Comparison of ENCODE assay signal across 8 cellular contexts in genomic region chr10:24196426-24197039, GRCh38. TPM values are rescaled to one million over a fixed set of nuclear protein-coding genes. Genes with fewer than 3 reads are reported as not detected.
A peak's percentile ranks its signal among the peaks of the same experiment; 100 is the strongest.
DNase-seq lines count a peak whose midpoint lies in the region; ATAC-seq, FAIRE-seq and TF ChIP-seq lines count a peak whose summit lies in the region.

No MANE protein-coding gene starts in this region.

- H3K9me3 ChIP-seq in gastroesophageal sphincter (no peaks in the 10 kb centered on the region), pancreas (no peaks in the 10 kb centered on the region), uterus (no peaks in the 10 kb centered on the region)

- intact Hi-C loops in pancreas (cut with DNase I) (loop anchor here in 2 of 3 donors (5.0 kb wide), 2 partner anchors 199 to 204 kb away; no protein-coding TSS in a partner anchor), uterus (cut with DNase I; ENCODE audit: low total_unique reads) (no loop called here)

- FAIRE-seq in pancreas (lab: Jason Lieb, UNC) = no peak

- H3K27me3 ChIP-seq in gastroesophageal sphincter (no peaks in the 10 kb centered on the region), pancreas (no peaks in the 10 kb centered on the region), uterus (no peaks in the 10 kb centered on the region)

- TF ChIP-seq POLR2A in gastroesophageal sphincter (IDR thresholded peaks at IDR 0.05) (no peak), uterus (IDR thresholded peaks at IDR 0.05) (no peak)

- ATAC-seq in GM19438 (IDR thresholded peaks at IDR 0.05; ENCODE audit: low read depth, unreplicated experiment) = peak; percentile 89
- ATAC-seq in HG03558 (IDR thresholded peaks at IDR 0.05; ENCODE audit: extremely low read depth, unreplicated experiment) = peak; percentile 78
- ATAC-seq in gastroesophageal sphincter = peak; percentile 50
- peak; percentile 85 to 96 (median 96) for ATAC-seq in pancreas

- no peak for TF ChIP-seq EP300 in gastroesophageal sphincter (IDR thresholded peaks at IDR 0.05)

- TF ChIP-seq CTCF in gastroesophageal sphincter (IDR thresholded peaks at IDR 0.05) = peak; percentile 72 to 94 (median 86)
- TF ChIP-seq CTCF in pancreas (IDR thresholded peaks at IDR 0.05) = peak; percentile 86 to 99 (median 94)
- peak; percentile 70 to 93 (median 76) for TF ChIP-seq CTCF in uterus (IDR thresholded peaks at IDR 0.05)

- peak; percentile 41 for DNase-seq in COLO668 (lab: John Stamatoyannopoulos, UW; ENCODE audit: unreplicated experiment)
- DNase-seq in RKO (ENCODE audit: low spot score) = peak; percentile 75
- DNase-seq in activated T-helper 9 cell treated with anti-CD3 and anti-CD28 coated beads, Interleukin-2, amount 50 U/mL, for 16 hours (ENCODE audit: low read depth) = peak; percentile 30
- DNase-seq in pancreas = peak; percentile 70 to 87 (median 80)
- DNase-seq in uterus = peak; percentile 60 to 61

- H3K27ac ChIP-seq in gastroesophageal sphincter (no peak overlapping the region), pancreas (no peak overlapping the region), uterus (no peak overlapping the region)

- H3K4me3 ChIP-seq in gastroesophageal sphincter (no peak overlapping the region), pancreas (no peak overlapping the region), uterus (no peak overlapping the region)

- 26 to 33% methylated on average over 7 to 10 of the region's 11 CpGs for WGBS in gastroesophageal sphincter (ENCODE audit: low coverage in 1 of 2), 2 donors
- WGBS in pancreas, 2 donors = 20 to 22% methylated on average over 11 of the region's 11 CpGs

- peaks cover 0 to 4% (median 3%) of the 10 kb centered on the region in 3 donors for H3K4me1 ChIP-seq in gastroesophageal sphincter
- H3K4me1 ChIP-seq in pancreas = no peaks in the 10 kb centered on the region
- H3K4me1 ChIP-seq in uterus = no peaks in the 10 kb centered on the region

- H3K36me3 ChIP-seq in gastroesophageal sphincter = no peaks in the 10 kb centered on the region
- no peaks in the 10 kb centered on the region for H3K36me3 ChIP-seq in pancreas
- no peaks in the 10 kb centered on the region for H3K36me3 ChIP-seq in uterus

RNA-seq across cellular contexts. Expression of gene KIAA1217, which starts 12.4 kb away (rescaled TPM):
- total RNA-seq in gastroesophageal sphincter (10 to 100 TPM in 3 of 4 donors, 1 to 10 TPM in 1; 9.7 to 15.3 (median 12.7) TPM), pancreas (10 to 100 TPM; 15.0 to 36.7 (median 24.3) TPM), uterus (10 to 100 TPM in 2 of 4 donors, 1 to 10 TPM in 2; 3.5 to 38.2 (median 11.6) TPM)
- 10 to 100 TPM; 11.9 to 13.5 TPM for polyA plus RNA-seq in pancreas

Comparison
In these comparisons a context has a peak if more than half of its experiments do, and no peak if none do; other contexts are left out.
1. DNase-seq: peak in every context shown above with its lines; median percentile 80 in pancreas; 75 in RKO; 60 in uterus; 41 in COLO668; 30 in activated T-helper 9 cell treated with anti-CD3 and anti-CD28 coated beads, Interleukin-2, amount 50 U/mL, for 16 hours.